Comparison of ENCODE assay signal across 8 cellular contexts in genomic region chr17:78133971-78134898, GRCh38. TPM values are rescaled to one million over a fixed set of nuclear protein-coding genes. Genes with fewer than 3 reads are reported as not detected.
DNase-seq lines count a peak whose midpoint lies in the region; ATAC-seq and TF ChIP-seq lines count a peak whose summit lies in the region.

No MANE protein-coding gene starts in this region.

- H3K4me3 ChIP-seq in heart left ventricle (peak overlapping the region in 1 of 12 donors; percentile 87), psoas muscle (no peak overlapping the region)

- DNase-seq in heart left ventricle = peak in 1 of 5 donors; percentile 50
- no peak for DNase-seq in Right ventricle myocardium inferior (ENCODE audit: missing footprints)
- peak; percentile 31 to 44 for DNase-seq in NOMO-1 (lab: John Stamatoyannopoulos, UW; ENCODE audit: unreplicated experiment in 2 of 2)
- peak; percentile 80 for DNase-seq in activated CD8-positive, alpha-beta memory T cell treated with anti-CD3 and anti-CD28 coated beads, Interleukin-2, amount 50 U/mL, for 48 hours
- DNase-seq in erythroblast (lab: John Stamatoyannopoulos, UW) = peak; percentile 75 to 76
- peak in 1 of 2 donors; percentile 67 for DNase-seq in psoas muscle
- no peak for DNase-seq in hippocampal formation (lab: John Stamatoyannopoulos, UW)

- H3K27me3 ChIP-seq in heart left ventricle = peaks cover 0 to 4% (median 0%) of the 10 kb centered on the region in 9 donors
- H3K27me3 ChIP-seq in psoas muscle (ENCODE audit: insufficient read depth in 3 of 3, low read length in 2 of 3) = peaks cover 0 to 33% (median 7%) of the 10 kb centered on the region in 3 donors

- TF ChIP-seq POLR2A in heart left ventricle (IDR thresholded peaks at IDR 0.05) (no peak), erythroblast (IDR thresholded peaks at IDR 0.05; ENCODE audit: low read length) (no peak)

- peak in 2 of 4 donors; percentile 18 to 47 for ATAC-seq in heart left ventricle
- ATAC-seq in Right ventricle myocardium inferior = no peak
- peak in 2 of 4 donors; percentile 36 to 40 for ATAC-seq in psoas muscle
- no peak for ATAC-seq in GM18909 (IDR thresholded peaks at IDR 0.05; ENCODE audit: poor library complexity, unreplicated experiment)

- TF ChIP-seq CTCF in heart left ventricle (IDR thresholded peaks at IDR 0.05) (peak; percentile 34 to 63 (median 50)), psoas muscle (IDR thresholded peaks at IDR 0.05) (peak; percentile 44)

- WGBS in heart left ventricle, 4 donors = 49 to 56% (median 53%) methylated on average over 33 to 39 of the region's 39 CpGs
- 52 to 53% (median 53%) methylated on average over 38 to 39 of the region's 39 CpGs for WGBS in psoas muscle, 3 donors

- H3K4me1 ChIP-seq in heart left ventricle = peaks cover 0 to 80% (median 22%) of the 10 kb centered on the region in 12 donors
- no peaks in the 10 kb centered on the region for H3K4me1 ChIP-seq in psoas muscle

- H3K9me3 ChIP-seq in heart left ventricle = no peaks in the 10 kb centered on the region
- no peaks in the 10 kb centered on the region for H3K9me3 ChIP-seq in psoas muscle

- H3K36me3 ChIP-seq in heart left ventricle (peaks cover 0 to 25% (median 0%) of the 10 kb centered on the region in 9 donors), psoas muscle (ENCODE audit: insufficient read depth in 1 of 2, low read depth in 1 of 2) (no peaks in the 10 kb centered on the region)

- intact Hi-C loops in heart left ventricle (cut with DNase I) (no loop called here), Right ventricle myocardium inferior (cut with DNase I) (no loop called here), psoas muscle (cut with DNase I) (no loop called here)

- H3K27ac ChIP-seq in heart left ventricle = peak overlapping the region in 1 of 12 donors; percentile 98
- no peak overlapping the region for H3K27ac ChIP-seq in psoas muscle

RNA-seq across cellular contexts. Expression of gene TMC8, which starts 3.7 kb away (rescaled TPM):
- 10 to 100 TPM in 1 of 9 donors, 1 to 10 TPM in 5, under 1 TPM in 3; 0.81 to 21.6 (median 1.1) TPM for total RNA-seq in heart left ventricle
- 1 to 10 TPM; 1.2 to 1.8 TPM for polyA plus RNA-seq in heart left ventricle
- total RNA-seq in Right ventricle myocardium inferior = 4.3 TPM
- total RNA-seq in psoas muscle = 1 to 10 TPM in 3 of 4 donors, under 1 TPM in 1; 0.89 to 2.8 (median 1.9) TPM
- under 1 TPM; 0.30 to 0.79 (median 0.43) TPM for polyA plus RNA-seq in psoas muscle

RNA-seq across cellular contexts. Expression of gene TMC6, which starts 5.7 kb away (rescaled TPM):
- 100 to 1,000 TPM in 1 of 9 donors, 10 to 100 TPM in 8; 41.5 to 139 (median 71.4) TPM for total RNA-seq in heart left ventricle
- polyA plus RNA-seq in heart left ventricle = 10 to 100 TPM; 31.2 to 50.1 TPM
- total RNA-seq in Right ventricle myocardium inferior = 77.0 TPM
- total RNA-seq in psoas muscle = 10 to 100 TPM in 1 of 4 donors, 1 to 10 TPM in 3; 6.1 to 11.0 (median 7.9) TPM
- 1 to 10 TPM; 2.7 to 3.9 (median 2.8) TPM for polyA plus RNA-seq in psoas muscle

RNA-seq across cellular contexts. Expression of gene C17orf99, which starts 11.9 kb away (rescaled TPM):
- not detected for total RNA-seq in heart left ventricle
- not detected for polyA plus RNA-seq in heart left ventricle
- total RNA-seq in Right ventricle myocardium inferior = not detected
- total RNA-seq in psoas muscle = not detected
- polyA plus RNA-seq in psoas muscle = not detected

RNA-seq across cellular contexts. Expression of gene SYNGR2, which starts 34.1 kb away (rescaled TPM):
- 100 to 1,000 TPM in 7 of 9 donors, 10 to 100 TPM in 2; 99.5 to 268 (median 135) TPM for total RNA-seq in heart left ventricle
- polyA plus RNA-seq in heart left ventricle = 100 to 1,000 TPM; 104 to 174 TPM
- 120 TPM for total RNA-seq in Right ventricle myocardium inferior
- total RNA-seq in psoas muscle = 100 to 1,000 TPM; 134 to 313 (median 192) TPM
- polyA plus RNA-seq in psoas muscle = 100 to 1,000 TPM in 2 of 3 donors, 10 to 100 TPM in 1; 61.7 to 181 (median 120) TPM

RNA-seq across cellular contexts. Expression of gene TK1, which starts 52.6 kb away (rescaled TPM):
- 10 to 100 TPM in 1 of 9 donors, 1 to 10 TPM in 6, under 1 TPM in 2; 0.29 to 21.7 (median 1.2) TPM for total RNA-seq in heart left ventricle
- polyA plus RNA-seq in heart left ventricle = 1 to 10 TPM in 1 of 2 donors, under 1 TPM in 1; 0.91 to 1.9 TPM
- 5.2 TPM for total RNA-seq in Right ventricle myocardium inferior
- total RNA-seq in psoas muscle = 1 to 10 TPM in 3 of 4 donors, under 1 TPM in 1; 0.68 to 3.1 (median 2.3) TPM
- 1 to 10 TPM in 2 of 3 donors, under 1 TPM in 1; 0.88 to 1.5 (median 1.1) TPM for polyA plus RNA-seq in psoas muscle

Comparison
In these comparisons a context has a peak if more than half of its experiments do, and no peak if none do; other contexts are left out.
1. DNase-seq: peak in NOMO-1 (2 of 2), activated CD8-positive, alpha-beta memory T cell treated with anti-CD3 and anti-CD28 coated beads, Interleukin-2, amount 50 U/mL, for 48 hours (single experiment) and erythroblast (2 of 2); none in Right ventricle myocardium inferior (single experiment) and hippocampal formation (0 of 2).